Comparison of ENCODE assay signal across 17 cellular contexts in genomic region chr15:87563840-87564239, GRCh38.
DNase-seq lines count a peak whose midpoint lies in the region; ATAC-seq lines count a peak whose summit lies in the region.
"Had no signal": no experiment of that assay in that cellular context is flagged by ENCODE, and none has a peak within 500 bp of the region (broad histone marks: within the 10 kb centered on the region; RNA-seq: fewer than 3 reads in every experiment).

No MANE protein-coding gene starts in this region.

- no peaks in the 10 kb centered on the region for H3K79me1 ChIP-seq in mesendoderm (ENCODE audit: low read length)

- WGBS in mesendoderm (ENCODE audit: extremely low coverage, insufficient coverage, low lambda C conversion rate): no CpG with 5 or more reads among the region's 2 CpGs

- H2BK5ac ChIP-seq in mesendoderm (ENCODE audit: low read length): no peak overlapping the region

- no peak overlapping the region for H3K23ac ChIP-seq in mesendoderm (ENCODE audit: low read length)

- H3K9ac ChIP-seq in mesendoderm (ENCODE audit: low read length): no peak overlapping the region
- H3K9ac ChIP-seq: BLaER1, GM23248 had no signal

- no peaks in the 10 kb centered on the region for H3K4me1 ChIP-seq in mesendoderm (ENCODE audit: control insufficient read depth, low read depth, low read length)
- H3K4me1 ChIP-seq: BLaER1, Caco-2 had no signal

- H3K4me3 ChIP-seq in mesendoderm (ENCODE audit: low read length): no peak overlapping the region
- H3K4me3 ChIP-seq: BLaER1, GM23248 had no signal

- no peaks in the 10 kb centered on the region for H3K27me3 ChIP-seq in mesendoderm (ENCODE audit: insufficient read depth, low read length, poor library complexity)
- H3K27me3 ChIP-seq: BLaER1 had no signal

- DNase-seq in NCI-H1417 (lab: John Stamatoyannopoulos, UW) (peak in 2 of 3 experiments; percentile 6 to 51), NCI-H1417 treated with DMSO at 0.1 percent for 48 hours (lab: John Stamatoyannopoulos, UW) (no peak), NCI-H82 (lab: John Stamatoyannopoulos, UW) (peak; percentile 75), mesendoderm (peak; percentile 4), cerebellum (ENCODE audit: low spot score) (no peak)
- DNase-seq: Caco-2; CD4-positive, CD25-positive, alpha-beta regulatory T cell; CD8-positive, alpha-beta T cell; DMS153; DND-41; GM23248; H7 had no signal

- H2BK120ac ChIP-seq in mesendoderm (ENCODE audit: low read depth, low read length): no peak overlapping the region

- no peak overlapping the region for H3K18ac ChIP-seq in mesendoderm (ENCODE audit: low read length)

- H3K4ac ChIP-seq in mesendoderm (ENCODE audit: low read depth, low read length): no peak overlapping the region

- no peak overlapping the region for H4K5ac ChIP-seq in mesendoderm (ENCODE audit: low read length)

- H3K79me2 ChIP-seq in mesendoderm (ENCODE audit: control insufficient read depth, insufficient read depth, low read length): no peaks in the 10 kb centered on the region

- H3K36me3 ChIP-seq in mesendoderm (ENCODE audit: control insufficient read depth, insufficient read depth, low read length): no peaks in the 10 kb centered on the region
- H3K36me3 ChIP-seq: BLaER1 had no signal

- ATAC-seq in HG03354 (IDR thresholded peaks at IDR 0.05; ENCODE audit: poor library complexity, severe bottlenecking, unreplicated experiment): no peak
- ATAC-seq: CD8-positive, alpha-beta T cell; HCT116 had no signal

- no peak overlapping the region for H4K8ac ChIP-seq in mesendoderm (ENCODE audit: low read depth, low read length)

- no peak overlapping the region for H3K27ac ChIP-seq in mesendoderm (ENCODE audit: low read depth, low read length)
- H3K27ac ChIP-seq: 22Rv1, BLaER1, C4-2B, GM23248 had no signal

- no peak overlapping the region for H2BK15ac ChIP-seq in mesendoderm (replicated peaks; ENCODE audit: low read depth)

- H3K56ac ChIP-seq in mesendoderm (ENCODE audit: low read length): no peak overlapping the region

- H3K4me2 ChIP-seq in mesendoderm (ENCODE audit: low read length): no peak overlapping the region
- H3K4me2 ChIP-seq: BLaER1 had no signal

- no peak overlapping the region for H2AK5ac ChIP-seq in mesendoderm (ENCODE audit: low read length)

Comparison
In these comparisons a context has a peak if more than half of its experiments do, and no peak if none do; other contexts are left out.
1. DNase-seq: peak in NCI-H1417 (2 of 3), NCI-H82 (single experiment) and mesendoderm (single experiment); none in NCI-H1417 treated with DMSO at 0.1 percent for 48 hours (single experiment) and cerebellum (single experiment).